ENCODE assay signal across 24 cellular contexts in the genomic region with DNA sequence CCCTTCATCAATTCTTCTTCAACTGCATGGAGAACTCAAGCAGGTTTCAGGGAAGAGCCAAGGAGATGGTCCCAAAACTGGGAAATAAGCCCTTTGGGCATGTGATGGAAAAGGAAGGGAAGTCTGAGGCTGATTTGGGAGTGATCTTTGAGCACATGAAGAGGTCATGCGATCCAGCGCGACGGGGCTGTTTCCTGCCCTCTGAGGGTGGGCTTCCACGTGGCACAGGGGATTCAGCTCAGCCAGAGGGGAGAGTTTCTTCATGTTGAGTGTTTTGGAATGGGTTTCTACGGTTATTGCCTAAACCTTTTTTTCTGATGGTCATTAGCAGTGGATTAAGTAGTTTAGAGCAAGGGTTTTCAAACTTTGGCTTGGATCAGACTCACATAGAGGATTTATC.
"Had no signal": no experiment of that assay in that cellular context is flagged by ENCODE, and none has a peak within 500 bp of the region (broad histone marks: within the 10 kb centered on the region; RNA-seq: fewer than 3 reads in every experiment).

No MANE protein-coding gene starts in this region.

- H3K4me1 Mint-ChIP-seq: mesothelial cell of epicardium; naive B cell; stimulated activated memory B cell treated with anti-CD40 and anti-IgM and Interleukin-4, amounts not matched to agents 10 μg/mL and 1 μg/mL and 100 μg/mL, for 72 hours had no signal

- H3K4me2 ChIP-seq: smooth muscle cell had no signal

- H3K27ac Mint-ChIP-seq: mesothelial cell of epicardium; stimulated activated memory B cell treated with anti-CD40 and anti-IgM and Interleukin-4, amounts not matched to agents 10 μg/mL and 1 μg/mL and 100 μg/mL, for 72 hours; stimulated activated naive CD8-positive, alpha-beta T cell treated with anti-CD3 and anti-CD28 coated beads, Interleukin-15, Interleukin-2, amounts not matched to agents 100 ng/mL and 50 ng/mL, for 24 hours had no signal

- DNase-seq: cortex of kidney; effector memory CD8-positive, alpha-beta T cell; head of caudate nucleus; kidney; left cardiac atrium; left lung; mesenchymal stem cell; mucosa of descending colon; naive B cell; nucleus accumbens; stimulated activated CD4-positive, alpha-beta T cell treated with anti-CD3 and anti-CD28 coated beads, Interleukin-2, amount 100 ng/mL, for 24 hours; stimulated activated CD4-positive, alpha-beta T cell treated with anti-CD3 and anti-CD28 coated beads, Interleukin-4, amount 100 ng/mL, for 24 hours; upper lobe of left lung; uterus had no signal

- H3K27me3 ChIP-seq: left lung, right atrium auricular region, tibial nerve, upper lobe of left lung, uterus had no signal

- H3K9me3 ChIP-seq: left lung, mucosa of descending colon, prostate gland, right atrium auricular region, thoracic aorta, upper lobe of left lung had no signal

- H3K4me1 ChIP-seq: prostate gland, tibial nerve, uterus had no signal

- H3K27ac ChIP-seq: left lung, prostate gland, right atrium auricular region, thoracic aorta, tibial nerve, upper lobe of left lung, uterus had no signal

- H3K9me3 Mint-ChIP-seq: effector memory CD8-positive, alpha-beta T cell; naive B cell; natural killer cell treated with Interleukin-12 subunit alpha and Interleukin-12 subunit beta and Interleukin-15 and Interleukin-18, amount 100 ng/mL, for 72 hours; stimulated activated memory B cell treated with anti-CD40 and anti-IgM and Interleukin-4, amounts not matched to agents 10 μg/mL and 1 μg/mL and 100 μg/mL, for 72 hours; stimulated activated naive CD8-positive, alpha-beta T cell treated with anti-CD3 and anti-CD28 coated beads, Interleukin-15, Interleukin-2, amounts not matched to agents 100 ng/mL and 50 ng/mL, for 24 hours had no signal

- ATAC-seq: effector memory CD8-positive, alpha-beta T cell; left cardiac atrium; left lung; mucosa of descending colon; natural killer cell treated with Interleukin-12 subunit alpha and Interleukin-12 subunit beta and Interleukin-15 and Interleukin-18, amount 100 ng/mL, for 72 hours; sciatic nerve; stimulated activated memory B cell treated with anti-CD40 and anti-IgM and Interleukin-4, amounts not matched to agents 10 μg/mL and 1 μg/mL and 100 μg/mL, for 72 hours had no signal

- H3K27me3 Mint-ChIP-seq: effector memory CD8-positive, alpha-beta T cell; naive B cell; natural killer cell treated with Interleukin-12 subunit alpha and Interleukin-12 subunit beta and Interleukin-15 and Interleukin-18, amount 100 ng/mL, for 72 hours; stimulated activated memory B cell treated with anti-CD40 and anti-IgM and Interleukin-4, amounts not matched to agents 10 μg/mL and 1 μg/mL and 100 μg/mL, for 72 hours; stimulated activated naive CD8-positive, alpha-beta T cell treated with anti-CD3 and anti-CD28 coated beads, Interleukin-15, Interleukin-2, amounts not matched to agents 100 ng/mL and 50 ng/mL, for 24 hours had no signal

- H3K4me3 Mint-ChIP-seq: effector memory CD8-positive, alpha-beta T cell; mesothelial cell of epicardium; naive B cell; natural killer cell treated with Interleukin-12 subunit alpha and Interleukin-12 subunit beta and Interleukin-15 and Interleukin-18, amount 100 ng/mL, for 72 hours; stimulated activated memory B cell treated with anti-CD40 and anti-IgM and Interleukin-4, amounts not matched to agents 10 μg/mL and 1 μg/mL and 100 μg/mL, for 72 hours; stimulated activated naive CD8-positive, alpha-beta T cell treated with anti-CD3 and anti-CD28 coated beads, Interleukin-15, Interleukin-2, amounts not matched to agents 100 ng/mL and 50 ng/mL, for 24 hours had no signal

- H3K36me3 ChIP-seq: uterus had no signal

- H3K4me3 ChIP-seq: left lung, mucosa of descending colon, prostate gland, right atrium auricular region, smooth muscle cell, thoracic aorta, tibial nerve, upper lobe of left lung, uterus had no signal
